Comparison of ENCODE assay signal across 19 cellular contexts in the genomic region with DNA sequence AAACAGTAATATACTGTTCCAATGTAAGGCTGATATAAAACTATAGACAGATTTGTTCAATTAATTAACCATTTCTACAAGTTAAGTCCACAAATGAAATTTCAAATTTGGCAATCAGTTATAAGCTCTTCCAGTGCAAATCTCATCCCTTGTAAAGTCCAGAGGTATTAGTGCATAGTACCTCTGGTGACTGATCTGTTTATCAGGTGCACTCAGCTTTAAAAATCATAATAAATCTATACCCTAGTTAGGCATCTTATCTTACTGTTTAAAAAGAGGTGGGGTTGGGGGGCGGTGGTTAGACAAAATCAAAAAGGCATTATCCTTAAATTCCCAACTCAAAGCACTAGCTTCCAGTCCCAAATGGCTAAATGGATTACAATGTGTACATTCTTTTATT. TPM values are rescaled to one million over a fixed set of nuclear protein-coding genes. Genes with fewer than 3 reads are reported as not detected.
DNase-seq lines count a peak whose midpoint lies in the region; ATAC-seq, FAIRE-seq and TF ChIP-seq lines count a peak whose summit lies in the region.
"Had no signal": no experiment of that assay in that cellular context is flagged by ENCODE, and none has a peak within 500 bp of the region (broad histone marks: within the 10 kb centered on the region; RNA-seq: fewer than 3 reads in every experiment).

No MANE protein-coding gene starts in this region.

- H3K79me2 ChIP-seq in PC-9 (ENCODE audit: low read depth) (peaks cover 75% of the 10 kb centered on the region), hepatocyte (peaks cover 77% of the 10 kb centered on the region)

- FAIRE-seq in GM12891 (lab: Jason Lieb, UNC) = peak; percentile 23

- H3K4me1 ChIP-seq in PC-9 (replicated peaks; ENCODE audit: insufficient read depth) = peaks cover 45% of the 10 kb centered on the region
- peaks cover 37% of the 10 kb centered on the region for H3K4me1 ChIP-seq in hepatocyte (ENCODE audit: insufficient read depth)
- H3K4me1 ChIP-seq in mucosa of descending colon (ENCODE audit: low read depth) = peaks cover 4% of the 10 kb centered on the region
- H3K4me1 ChIP-seq: uterus had no signal

- BruUV-seq in PC-9 (replicated peaks; lab: Mats Ljungman, UMichigan) = no TSS peak

- H3K27ac ChIP-seq in PC-9 (no peak overlapping the region), hepatocyte (no peak overlapping the region)
- H3K27ac ChIP-seq: RWPE1, uterus had no signal

- peaks cover 12% of the 10 kb centered on the region; the same call in 1 of the 2 replicates for H4K20me1 ChIP-seq in PC-9 (ENCODE audit: insufficient read depth)
- H4K20me1 ChIP-seq in hepatocyte (ENCODE audit: insufficient read depth, poor library complexity, severe bottlenecking) = peaks cover 30% of the 10 kb centered on the region

- 60% methylated on average over 1 of the region's 1 CpG for WGBS in hepatocyte (ENCODE audit: low lambda C conversion rate, missing lambda C conversion rate)

- H3F3A ChIP-seq in PC-9 (ENCODE audit: insufficient read depth, low read depth) = no peaks in the 10 kb centered on the region

- ATAC-seq in GM18498 (IDR thresholded peaks at IDR 0.05; ENCODE audit: unreplicated experiment) (no peak), mucosa of descending colon (no peak), HG02763 (IDR thresholded peaks at IDR 0.05; ENCODE audit: unreplicated experiment) (no peak)

- H3K27me3 ChIP-seq in PC-9 (ENCODE audit: insufficient read depth, low read depth) = no peaks in the 10 kb centered on the region
- no peaks in the 10 kb centered on the region for H3K27me3 ChIP-seq in hepatocyte
- H3K27me3 ChIP-seq: MG63, uterus had no signal

- H3K36me3 ChIP-seq in PC-9 (ENCODE audit: low read depth) = 0 out of 2 replicates have a peak, but pooled peaks cover 2% of the 10 kb centered on the region
- H3K36me3 ChIP-seq in hepatocyte (replicated peaks; ENCODE audit: insufficient read depth, low read depth) = no peaks in the 10 kb centered on the region
- H3K36me3 ChIP-seq in mucosa of descending colon (ENCODE audit: low read depth) = no peaks in the 10 kb centered on the region
- H3K36me3 ChIP-seq: uterus had no signal

- intact Hi-C loops in PC-9 (cut with micrococcal nuclease; ENCODE audit: unreplicated experiment) = no loop called here
- intact Hi-C loops in mucosa of descending colon (cut with DNase I, micrococcal nuclease) = loop anchor here in 1 of 2 donors (10.0 kb wide), 1 partner anchor 77 kb away; the partner anchor contains the start of gene EPM2A

- H3K9me2 ChIP-seq in PC-9 (ENCODE audit: insufficient read depth) (no peaks in the 10 kb centered on the region), hepatocyte (replicated peaks; ENCODE audit: insufficient read depth) (no peaks in the 10 kb centered on the region)

- H3K4me2 ChIP-seq in PC-9 (peak overlapping the region; percentile 84), hepatocyte (peak overlapping the region; percentile 76)

- H3K4me3 ChIP-seq in PC-9 (peak overlapping the region; percentile 73; the same call in 1 of the 2 replicates), hepatocyte (no peak overlapping the region), skeletal muscle cell (ENCODE audit: low read depth, low read length) (peak overlapping the region; percentile 4), mucosa of descending colon (no peak overlapping the region)
- H3K4me3 ChIP-seq: lung had no signal

- TF ChIP-seq POLR2A in GM12891 (IDR thresholded peaks at IDR 0.05; ENCODE audit: low read depth, low read length) = no peak

- CTCF ChIA-PET in PC-9 (lab: Charles Lee) = no interaction called here

- DNase-seq in GM12891 (ENCODE audit: insufficient read length, low spot score) = no peak
- DNase-seq in PC-9 = no peak
- no peak for DNase-seq in hepatocyte (ENCODE audit: low spot score)
- no peak for DNase-seq in skeletal muscle cell (ENCODE audit: low read depth)
- DNase-seq in mucosa of descending colon = no peak
- DNase-seq in stimulated activated CD4-positive, alpha-beta T cell treated with anti-CD3 and anti-CD28 coated beads, Interleukin-4, amount 100 ng/mL, for 24 hours = no peak
- DNase-seq: activated B cell treated with CpG ODN at 0.5 μM for 24 hours; activated effector memory CD4-positive, alpha-beta T cell treated with Interleukin-2 at 50 U/mL for 16 hours; aorta; CD4-positive, alpha-beta memory T cell; MG63; NCI-H2081 treated with DMSO at 0.1 percent for 48 hours; NCI-H774; stimulated activated naive CD4-positive, alpha-beta T cell treated with Interleukin-2 at 50 U/mL for 16 hours; uterus had no signal

- H2AFZ ChIP-seq in PC-9 = no peak overlapping the region
- no peak overlapping the region for H2AFZ ChIP-seq in hepatocyte

- POLR2A ChIA-PET in PC-9 (lab: Charles Lee; ENCODE audit: unreplicated experiment) = interaction anchor here (0.6 to 0.7 kb wide), 2 partner anchors 68 to 408 kb away, joined by 3 read pairs; no protein-coding TSS in a partner anchor

- H3K9me3 ChIP-seq in PC-9 (ENCODE audit: insufficient read depth, low read depth) (no peaks in the 10 kb centered on the region), hepatocyte (ENCODE audit: low read depth) (no peaks in the 10 kb centered on the region), mucosa of descending colon (no peaks in the 10 kb centered on the region)
- H3K9me3 ChIP-seq: MG63, uterus had no signal

- TF ChIP-seq CTCF in PC-9 (conservative IDR thresholded peaks at IDR 0.05) = no peak
- TF ChIP-seq CTCF in hepatocyte (IDR thresholded peaks at IDR 0.05; ENCODE audit: poor library complexity) = no peak
- no peak for TF ChIP-seq CTCF in mucosa of descending colon (IDR thresholded peaks at IDR 0.05)

TF ChIP-seq in GM12891, 5 proteins besides CTCF, POLR2A, EP300 and RAD21:
- TF ChIP-seq SPI1 (IDR thresholded peaks at IDR 0.05; ENCODE audit: low read depth, low read length) (no peak), POU2F2 (IDR thresholded peaks at IDR 0.05; ENCODE audit: low read depth, low read length) (no peak), PAX5 (IDR thresholded peaks at IDR 0.05; ENCODE audit: insufficient read depth, low read length, severe bottlenecking) (no peak), TAF1 (IDR thresholded peaks at IDR 0.05; ENCODE audit: low read depth, low read length) (no peak), POLR2AphosphoS5 (IDR thresholded peaks at IDR 0.05; ENCODE audit: low read depth, low read length) (no peak)

RNA-seq across cellular contexts. Expression of gene FBXO30, which starts 2.9 kb away (rescaled TPM):
- 1.7 TPM for polyA plus RNA-seq in GM12891 (2012; ENCODE audit: low read depth, missing spikeins)
- total RNA-seq in PC-9 (2021) (8.3 and 10.6 TPM in 2 replicates), hepatocyte (9.0 and 9.1 TPM in 2 replicates), mucosa of descending colon (10 to 100 TPM in 1 of 3 donors, 1 to 10 TPM in 2; 6.3 to 34.7 (median 7.1) TPM)
- 2.0 and 2.8 TPM in 2 replicates for polyA plus RNA-seq in hepatocyte

Comparison
In these comparisons a context has a peak if more than half of its experiments do, and no peak if none do; other contexts are left out.
1. H3K4me3 ChIP-seq: peak in PC-9 (single experiment) and skeletal muscle cell (single experiment); none in hepatocyte (single experiment) and mucosa of descending colon (single experiment).